In genomic region chr19:50568321-50569022, GRCh38 we compare ENCODE assay signal across 13 cellular contexts. TPM values are rescaled to one million over a fixed set of nuclear protein-coding genes. Genes with fewer than 3 reads are reported as not detected.
A peak's percentile ranks its signal among the peaks of the same experiment; 100 is the strongest.
DNase-seq lines count a peak whose midpoint lies in the region; TF ChIP-seq lines count a peak whose summit lies in the region.
"Had no signal": no experiment of that assay in that cellular context is flagged by ENCODE, and none has a peak within 500 bp of the region (broad histone marks: within the 10 kb centered on the region; RNA-seq: fewer than 3 reads in every experiment).

TSS of gene LRRC4B (minus strand) at chr19:50568435. CDS start at chr19:50548838, 19,597 bp downstream.

- no peaks in the 10 kb centered on the region for H3K79me2 ChIP-seq in H9 (ENCODE audit: insufficient read depth, low read length)
- H3K79me2 ChIP-seq in SK-N-SH (ENCODE audit: insufficient read depth): no peaks in the 10 kb centered on the region

- H3K27ac ChIP-seq in H9 (ENCODE audit: insufficient read length, low read depth, low read length): no peak within 1 kb of the TSS
- H3K27ac ChIP-seq in SK-N-SH (ENCODE audit: low read depth in 2 of 2, low read length in 1 of 2): peak within 1 kb of the TSS in 1 of 2 experiments; percentile 71; a peak in 2 of 4 replicates
- no peak within 1 kb of the TSS for H3K27ac ChIP-seq in sigmoid colon
- no peak within 1 kb of the TSS for H3K27ac ChIP-seq in effector memory CD4-positive, alpha-beta T cell (ENCODE audit: insufficient read depth, low read length, poor library complexity, severe bottlenecking)

- H3K23me2 ChIP-seq in H9 (ENCODE audit: insufficient read length, low read depth, low read length, poor library complexity, severe bottlenecking): peaks cover 9% of the 10 kb centered on the region

- no peak within 1 kb of the TSS for H2BK15ac ChIP-seq in H9 (ENCODE audit: low read depth, low read length)

- TF ChIP-seq CTCF in H9 (conservative IDR thresholded peaks at IDR 0.05): no peak
- no peak for TF ChIP-seq CTCF in SK-N-SH (IDR thresholded peaks at IDR 0.05)
- TF ChIP-seq CTCF in sigmoid colon (IDR thresholded peaks at IDR 0.05): no peak

- H3K9ac ChIP-seq in H9 (ENCODE audit: extremely low read depth, insufficient read length, low read length) (no peak within 1 kb of the TSS), SK-N-SH (no peak within 1 kb of the TSS), iPS-15b (ENCODE audit: low read depth, low read length) (no peak within 1 kb of the TSS)

- peaks cover 81% of the 10 kb centered on the region for H3K27me3 Mint-ChIP-seq in H9 (ENCODE audit: low read depth)

- H4K91ac ChIP-seq in H9 (ENCODE audit: insufficient read length, low read depth, low read length): no peak within 1 kb of the TSS

- TF ChIP-seq EP300 in SK-N-SH (IDR thresholded peaks at IDR 0.05; ENCODE audit: borderline replicate concordance in 1 of 2, low read depth in 1 of 2, low read length in 1 of 2): no peak
- TF ChIP-seq EP300 in sigmoid colon (IDR thresholded peaks at IDR 0.05): no peak

- H3K27me3 ChIP-seq in H9 (ENCODE audit: insufficient read depth, low read length) (peaks cover 24% of the 10 kb centered on the region; the same call in 1 of the 2 replicates), SK-N-SH (ENCODE audit: insufficient read depth) (no peaks in the 10 kb centered on the region), iPS-15b (ENCODE audit: control insufficient read depth, insufficient read depth, low read length) (peaks cover 56% of the 10 kb centered on the region), sigmoid colon (peaks cover 22 to 78% (median 61%) of the 10 kb centered on the region in 3 donors)
- peaks cover 24% of the 10 kb centered on the region for H3K27me3 ChIP-seq in effector memory CD4-positive, alpha-beta T cell (replicated peaks; ENCODE audit: control insufficient read depth, insufficient read depth, low read length, poor library complexity, severe bottlenecking)

- H3K18ac ChIP-seq in H9 (ENCODE audit: insufficient read length, low read depth, low read length): no peak within 1 kb of the TSS

- intact Hi-C loops in sigmoid colon (cut with DNase I): no loop called here

- H3K4ac ChIP-seq in H9 (ENCODE audit: low read depth, low read length): no peak within 1 kb of the TSS

- H3K79me1 ChIP-seq in H9 (ENCODE audit: insufficient read depth, low read depth, low read length, poor library complexity, severe bottlenecking): no peaks in the 10 kb centered on the region

- peaks cover 0 to 3% of the 10 kb centered on the region in 2 experiments; a peak in 3 of 5 replicates for H3K9me3 Mint-ChIP-seq in H9
- H3K9me3 Mint-ChIP-seq: activated naive CD4-positive, alpha-beta T cell treated with anti-CD3 and anti-CD28 coated beads, Interleukin-2, amount 50 U/mL, for 72 hours had no signal

- peak; percentile 68 for DNase-seq in H9
- DNase-seq in SK-N-SH: peak; percentile 93
- no peak for DNase-seq in sigmoid colon
- no peak for DNase-seq in activated T-cell treated with anti-CD3 and anti-CD28 coated beads for 4 hours
- no peak for DNase-seq in NCI-H446 treated with DMSO at 0.1 percent for 48 hours (lab: John Stamatoyannopoulos, UW)
- DNase-seq in effector memory CD4-positive, alpha-beta T cell: no peak
- no peak for DNase-seq in UCSD-AML1 (lab: John Stamatoyannopoulos, UW; ENCODE audit: unreplicated experiment)
- DNase-seq: activated CD4-positive, CD25-positive, alpha-beta regulatory T cell; mammary epithelial cell; NCI-H1436 had no signal

- H3T11ph ChIP-seq in H9 (ENCODE audit: low read length): no peak within 1 kb of the TSS

- H3K9me3 ChIP-seq in H9 (ENCODE audit: control insufficient read depth, low read depth, low read length) (no peaks in the 10 kb centered on the region), SK-N-SH (no peaks in the 10 kb centered on the region), iPS-15b (ENCODE audit: control insufficient read depth, insufficient read depth, low read length) (no peaks in the 10 kb centered on the region), sigmoid colon (no peaks in the 10 kb centered on the region)
- H3K9me3 ChIP-seq in effector memory CD4-positive, alpha-beta T cell (ENCODE audit: control insufficient read depth, low read length): no peaks in the 10 kb centered on the region

- no peak within 1 kb of the TSS for H4K8ac ChIP-seq in H9 (replicated peaks; ENCODE audit: insufficient read length, low read depth, low read length)

- no peak within 1 kb of the TSS for H2BK12ac ChIP-seq in H9 (ENCODE audit: insufficient read length, low read depth, low read length)

- CTCF ChIA-PET in SK-N-SH (lab: Yijun Ruan, JAX): interaction anchor here (0.9 to 6.4 kb wide), 4 partner anchors 12 to 211 kb away, joined by 3 to 50 read pairs (median 4); no protein-coding TSS in a partner anchor

- no peak within 1 kb of the TSS for H2BK20ac ChIP-seq in H9 (ENCODE audit: low read depth, low read length, poor library complexity, severe bottlenecking)

- H4K5ac ChIP-seq in H9 (ENCODE audit: insufficient read length, low read depth, low read length): no peak within 1 kb of the TSS

- no peak within 1 kb of the TSS for H3K56ac ChIP-seq in H9 (ENCODE audit: insufficient read length, low read depth, low read length)

- no peak for TF ChIP-seq POLR2A in sigmoid colon (IDR thresholded peaks at IDR 0.05)

- H3K27ac Mint-ChIP-seq in H9: peak within 1 kb of the TSS in 1 of 3 experiments; percentile 62; a peak in 1 of 7 replicates
- H3K27ac Mint-ChIP-seq: activated naive CD4-positive, alpha-beta T cell treated with anti-CD3 and anti-CD28 coated beads, Interleukin-2, amount 50 U/mL, for 72 hours had no signal

- H2AK5ac ChIP-seq in H9 (ENCODE audit: insufficient read length, low read length): no peak within 1 kb of the TSS

- H3K4me1 Mint-ChIP-seq in H9: peaks cover 22 to 45% of the 10 kb centered on the region in 2 experiments

- no peaks in the 10 kb centered on the region; the same call in 1 of the 2 replicates for H3K4me1 ChIP-seq in H9 (ENCODE audit: insufficient read depth, low read length)
- H3K4me1 ChIP-seq in SK-N-SH (ENCODE audit: control insufficient read depth in 1 of 2, insufficient read depth in 2 of 2, low read depth in 1 of 2, low read length in 1 of 2): peaks cover 0 to 14% of the 10 kb centered on the region in 2 experiments; a peak in 1 of 4 replicates
- peaks cover 7% of the 10 kb centered on the region for H3K4me1 ChIP-seq in iPS-15b (ENCODE audit: control insufficient read depth, insufficient read depth, low read length)
- H3K4me1 ChIP-seq in sigmoid colon: peaks cover 0 to 15% (median 8%) of the 10 kb centered on the region in 4 donors
- peaks cover 20% of the 10 kb centered on the region for H3K4me1 ChIP-seq in effector memory CD4-positive, alpha-beta T cell (ENCODE audit: control insufficient read depth, insufficient read depth, low read length, poor library complexity, severe bottlenecking)

- H3K4me2 ChIP-seq in H9 (ENCODE audit: insufficient read depth, insufficient read length, low read length): peak within 1 kb of the TSS; percentile 34
- H3K4me2 ChIP-seq in SK-N-SH: peak within 1 kb of the TSS; percentile 74

- no peak within 1 kb of the TSS for H2AFZ ChIP-seq in H9 (ENCODE audit: low read length)
- no peak within 1 kb of the TSS for H2AFZ ChIP-seq in SK-N-SH (ENCODE audit: low read depth)

- H3K4me3 Mint-ChIP-seq in H9: peak within 1 kb of the TSS; percentile 51 to 84

- H3K36me3 Mint-ChIP-seq in H9 (ENCODE audit: insufficient read depth in 1 of 3, low read depth in 3 of 3): no peaks in the 10 kb centered on the region; a peak in 2 of 7 replicates
- H3K36me3 Mint-ChIP-seq: activated naive CD4-positive, alpha-beta T cell treated with anti-CD3 and anti-CD28 coated beads, Interleukin-2, amount 50 U/mL, for 72 hours had no signal

- no peak within 1 kb of the TSS for H3K14ac ChIP-seq in H9 (ENCODE audit: insufficient read depth, low read length)

- H4K20me1 ChIP-seq in H9 (ENCODE audit: control insufficient read depth, insufficient read depth, insufficient read length) (peaks cover 2% of the 10 kb centered on the region), SK-N-SH (ENCODE audit: insufficient read depth) (peaks cover 4% of the 10 kb centered on the region)

- H3K4me3 ChIP-seq in SK-N-SH (ENCODE audit: low read depth in 2 of 2, low read length in 1 of 2) (peak within 1 kb of the TSS; percentile 54 to 55; a peak in 3 of 4 replicates), iPS-15b (ENCODE audit: low read depth, low read length) (peak within 1 kb of the TSS; percentile 35), sigmoid colon (peak within 1 kb of the TSS in 3 of 4 donors; percentile 20 to 36 (median 34))
- H3K4me3 ChIP-seq in effector memory CD4-positive, alpha-beta T cell (ENCODE audit: insufficient read depth, low read depth, low read length, poor library complexity, severe bottlenecking): no peak within 1 kb of the TSS

- POLR2A ChIA-PET in SK-N-SH (lab: Yijun Ruan, JAX): interaction anchor here (1.1 kb wide), 1 partner anchor 30 kb away, joined by 4 read pairs; no protein-coding TSS in a partner anchor

- WGBS in H9 (ENCODE audit: extremely low coverage, insufficient read length, low lambda C conversion rate): no CpG with 5 or more reads among the region's 26 CpGs
- 16% methylated on average over 26 of the region's 26 CpGs for WGBS in SK-N-SH (ENCODE audit: low lambda C conversion rate)
- WGBS in sigmoid colon, 2 donors: 10 to 16% methylated on average over 26 of the region's 26 CpGs

- TF ChIP-seq RAD21 in SK-N-SH (IDR thresholded peaks at IDR 0.05; ENCODE audit: low read length): no peak

- H3K23ac ChIP-seq in H9 (ENCODE audit: insufficient read length, low read depth, low read length): no peak within 1 kb of the TSS

- H3K36me3 ChIP-seq in SK-N-SH (replicated peaks in 1 of 2; ENCODE audit: control insufficient read depth in 1 of 2, insufficient read depth in 2 of 2, low read length in 1 of 2) (no peaks in the 10 kb centered on the region), iPS-15b (ENCODE audit: control insufficient read depth, insufficient read depth, low read length) (no peaks in the 10 kb centered on the region), sigmoid colon (no peaks in the 10 kb centered on the region)
- H3K36me3 ChIP-seq in effector memory CD4-positive, alpha-beta T cell (ENCODE audit: control insufficient read depth, insufficient read depth, low read length): no peaks in the 10 kb centered on the region

- no peak within 1 kb of the TSS for H2BK120ac ChIP-seq in H9 (ENCODE audit: low read depth, low read length, poor library complexity, severe bottlenecking)

- H3F3A ChIP-seq in SK-N-SH (replicated peaks; ENCODE audit: insufficient read depth): no peaks in the 10 kb centered on the region

- H3K9me2 ChIP-seq in SK-N-SH: no peaks in the 10 kb centered on the region

- no peak within 1 kb of the TSS for H2BK5ac ChIP-seq in H9 (ENCODE audit: insufficient read length, low read length)

TF ChIP-seq in SK-N-SH, 30 proteins besides CTCF, POLR2A, EP300 and RAD21:
- TF ChIP-seq MXI1 (IDR thresholded peaks at IDR 0.05; ENCODE audit: low read depth, low read length): no peak
- TF ChIP-seq MEF2A (IDR thresholded peaks at IDR 0.05; ENCODE audit: borderline replicate concordance, low read depth): no peak

RNA-seq across cellular contexts. Expression of gene LRRC4B, which starts in this region (rescaled TPM):
- total RNA-seq in H9 (2021) (3.7 and 3.8 TPM in 2 replicates), sigmoid colon (1 to 10 TPM; 2.2 to 2.7 (median 2.4) TPM)
- polyA plus RNA-seq in SK-N-SH (2012; rRNA removed) (5.4 and 6.9 TPM in 2 replicates), sigmoid colon (1 to 10 TPM in 1 of 3 donors, under 1 TPM in 1, not detected in 1; 0.23 to 2.8 TPM)
- polyA plus RNA-seq in SK-N-SH (2012; cell fraction: cytosol; rRNA removed): 2.5 and 6.5 TPM in 2 replicates
- polyA plus RNA-seq in SK-N-SH (2012; cell fraction: nucleus; rRNA removed): 5.2 and 6.2 TPM in 2 replicates
- total RNA-seq: activated naive CD4-positive, alpha-beta T cell treated with anti-CD3 and anti-CD28 coated beads, Interleukin-2, amount 50 U/mL, for 72 hours; mammary epithelial cell; RPMI7951 had no signal
- polyA plus RNA-seq: mammary epithelial cell had no signal

Comparison
In these comparisons a context has a peak if more than half of its experiments do, and no peak if none do; other contexts are left out.
1. DNase-seq: peak in H9 (single experiment) and SK-N-SH (single experiment); none in sigmoid colon (single experiment), activated T-cell treated with anti-CD3 and anti-CD28 coated beads for 4 hours (single experiment), NCI-H446 treated with DMSO at 0.1 percent for 48 hours (single experiment), effector memory CD4-positive, alpha-beta T cell (0 of 3) and UCSD-AML1 (single experiment).